8 cellular contexts compared by ENCODE assay signal in the genomic region with DNA sequence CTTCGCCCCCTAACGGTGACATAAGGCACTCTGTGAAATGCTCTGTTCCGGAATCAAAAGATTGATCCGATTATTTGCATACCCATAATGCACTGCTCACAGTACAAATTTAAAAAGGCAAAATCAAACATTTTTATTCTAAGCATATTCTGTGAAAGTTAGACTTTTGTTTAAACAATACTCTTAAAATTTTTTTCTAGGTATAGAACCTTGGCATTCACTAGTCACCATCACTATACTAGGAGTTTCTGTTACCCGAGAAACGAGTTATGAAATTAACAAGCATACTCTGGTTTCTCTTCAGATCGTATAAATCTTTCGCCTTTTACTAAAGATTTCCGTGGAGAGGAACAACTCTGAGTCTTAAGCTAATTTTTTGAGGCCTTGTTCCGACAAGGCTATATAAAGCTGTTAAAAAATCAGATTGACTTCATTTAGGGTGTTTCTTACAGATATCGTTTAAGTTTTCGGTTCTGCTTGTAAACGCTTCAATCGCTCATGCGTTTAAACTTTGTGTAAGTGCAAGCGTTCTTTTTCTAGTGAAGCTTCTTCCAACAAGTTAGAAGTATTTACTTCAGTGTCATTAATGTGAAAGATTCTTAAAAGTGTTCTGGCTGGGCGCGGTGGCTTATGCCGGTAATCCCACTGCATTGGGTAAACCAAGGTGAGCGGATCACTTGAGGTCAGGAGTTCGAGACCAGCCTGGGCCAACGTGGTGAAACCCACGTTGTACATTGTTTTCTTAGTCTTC. TPM values are rescaled to one million over a fixed set of nuclear protein-coding genes. Genes with fewer than 3 reads are reported as not detected.
A peak's percentile ranks its signal among the peaks of the same experiment; 100 is the strongest.
DNase-seq lines count a peak whose midpoint lies in the region; ATAC-seq and TF ChIP-seq lines count a peak whose summit lies in the region.

RNU5B-1 (plus strand) TSS at position 285 of the 751 bp plus-strand sequence.

- peak; percentile 58 for ATAC-seq in GM21825 (IDR thresholded peaks at IDR 0.05; ENCODE audit: unreplicated experiment)

- H3K27ac Mint-ChIP-seq in neural crest cell (ENCODE audit: unreplicated experiment), result peak within 1 kb of the TSS; percentile 99

- peaks cover 17% of the 10 kb centered on the region for H3K27me3 Mint-ChIP-seq in neural crest cell (ENCODE audit: low read depth)

- H3K36me3 Mint-ChIP-seq in neural crest cell (ENCODE audit: low read depth), result no peaks in the 10 kb centered on the region

- H3K4me1 Mint-ChIP-seq in neural crest cell, result peaks cover 29% of the 10 kb centered on the region

- H3K4me3 Mint-ChIP-seq in neural crest cell, result peak within 1 kb of the TSS; percentile 91

- peak within 1 kb of the TSS; percentile 82 for H3K27ac ChIP-seq in RWPE1

- peak; percentile 99 for DNase-seq in ELR (ENCODE audit: low read depth)
- peak; percentile 95 to 97 for DNase-seq in Kasumi-1 (lab: John Stamatoyannopoulos, UW)
- DNase-seq in RWPE1 (ENCODE audit: low spot score), result peak; percentile 86
- DNase-seq in activated effector memory CD4-positive, alpha-beta T cell treated with Interleukin-2 at 50 U/mL for 16 hours, result peak; percentile 39
- peak; percentile 94 to 97 for DNase-seq in foreskin fibroblast
- peak; percentile 79 for DNase-seq in neural crest cell (ENCODE audit: low read depth, low spot score)
- DNase-seq in stromal cell of bone marrow (ENCODE audit: low read depth), result peak; percentile 88

- CTCF ChIA-PET in RWPE1 (lab: Yijun Ruan, JAX), result interaction anchor here (0.6 to 0.9 kb wide), 3 partner anchors 9 to 81 kb away, joined by 3 to 5 read pairs (median 4); no protein-coding TSS in a partner anchor

- peak; percentile 98 for TF ChIP-seq CTCF in RWPE1 (conservative IDR thresholded peaks at IDR 0.05; ENCODE audit: low read depth)
- peak; percentile 86 for TF ChIP-seq CTCF in foreskin fibroblast (IDR thresholded peaks at IDR 0.05; ENCODE audit: low read depth, low read length)
- TF ChIP-seq CTCF in neural crest cell (conservative IDR thresholded peaks at IDR 0.05), result no peak

- peak within 1 kb of the TSS; percentile 53 to 59 for H3K4me3 ChIP-seq in foreskin fibroblast (ENCODE audit: low read depth in 1 of 2, low read length in 2 of 2)

- H3K9me3 Mint-ChIP-seq in neural crest cell, result no peaks in the 10 kb centered on the region

- POLR2A ChIA-PET in RWPE1 (lab: Yijun Ruan, JAX; ENCODE audit: low non-redundant PET), result interaction anchor here (0.6 to 1.2 kb wide), 4 partner anchors 9 to 116 kb away, joined by 3 to 4 read pairs (median 4); no protein-coding TSS in a partner anchor

RNA-seq across cellular contexts. Expression of gene RNU5B-1, which starts in this region (rescaled TPM):
- total RNA-seq in neural crest cell, result 17.2 TPM in 1 of 2 replicates, not detected in the other

Comparison
In these comparisons a context has a peak if more than half of its experiments do, and no peak if none do; other contexts are left out.
1. Peak in every context shown above with its lines: DNase-seq, ATAC-seq, H3K4me3 ChIP-seq and H3K27ac ChIP-seq.
2. DNase-seq: peak in every context shown above with its lines; median percentile 99 in ELR; 96 in Kasumi-1; 96 in foreskin fibroblast; 88 in stromal cell of bone marrow; 86 in RWPE1; 79 in neural crest cell; 39 in activated effector memory CD4-positive, alpha-beta T cell treated with Interleukin-2 at 50 U/mL for 16 hours.